In genomic region chr12:55828357-55828756, GRCh38 we compare ENCODE assay signal across 10 cellular contexts. TPM values are rescaled to one million over a fixed set of nuclear protein-coding genes. Genes with fewer than 3 reads are reported as not detected.
A peak's percentile ranks its signal among the peaks of the same experiment; 100 is the strongest.
DNase-seq lines count a peak whose midpoint lies in the region; ATAC-seq and TF ChIP-seq lines count a peak whose summit lies in the region.
"Had no signal": no experiment of that assay in that cellular context is flagged by ENCODE, and none has a peak within 500 bp of the region (broad histone marks: within the 10 kb centered on the region; RNA-seq: fewer than 3 reads in every experiment).

No MANE protein-coding gene starts in this region.

- DNase-seq in AG10803 (ENCODE audit: low read depth) (no peak), natural killer cell (no peak), KBM-7 (no peak), middle frontal gyrus (ENCODE audit: extremely low spot score, low spot score) (no peak)
- DNase-seq in central memory CD8-positive, alpha-beta T cell (ENCODE audit: low spot score in 2 of 2): no peak
- DNase-seq: activated CD4-positive, alpha-beta T cell treated with anti-CD3 and anti-CD28 coated beads, Interleukin-2, amount 50 U/mL, for 48 hours had no signal

- H4K20me1 ChIP-seq in KMS-11 (ENCODE audit: insufficient read depth): no peaks in the 10 kb centered on the region

- H3K27ac Mint-ChIP-seq in central memory CD8-positive, alpha-beta T cell (ENCODE audit: low read depth): peak overlapping the region; percentile 94
- peak overlapping the region; percentile 91 to 95 for H3K27ac Mint-ChIP-seq in natural killer cell

- H3K79me2 ChIP-seq in KMS-11 (ENCODE audit: insufficient read depth, low read depth): peaks cover 30% of the 10 kb centered on the region

- H3K4me2 ChIP-seq in KMS-11: peak overlapping the region; percentile 83

- peak overlapping the region; percentile 95 for H3K4me3 Mint-ChIP-seq in central memory CD8-positive, alpha-beta T cell
- peak overlapping the region; percentile 99 for H3K4me3 Mint-ChIP-seq in natural killer cell

- intact Hi-C loops in natural killer cell (cut with micrococcal nuclease): no loop called here

- H3K27me3 ChIP-seq in KMS-11 (ENCODE audit: insufficient read depth, low read depth): no peaks in the 10 kb centered on the region
- H3K27me3 ChIP-seq: left lung had no signal

- no peak overlapping the region; the same call in 1 of the 2 replicates for H3K9ac ChIP-seq in KMS-11

- no peak for ATAC-seq in central memory CD8-positive, alpha-beta T cell (replicated peaks; ENCODE audit: extremely low read depth, poor library complexity, severe bottlenecking)
- no peak for ATAC-seq in natural killer cell
- no peak for ATAC-seq in GM18520 (IDR thresholded peaks at IDR 0.05; ENCODE audit: unreplicated experiment)
- no peak for ATAC-seq in HG02852 (IDR thresholded peaks at IDR 0.05; ENCODE audit: unreplicated experiment)
- ATAC-seq: left lung had no signal

- in situ Hi-C loops in KBM-7 (cut with MboI; ENCODE audit: low pct_unique_long_range_greater_than_20kb, low sequenced_read_pairs): no loop called here

- H3K27me3 Mint-ChIP-seq in central memory CD8-positive, alpha-beta T cell: no peaks in the 10 kb centered on the region
- no peaks in the 10 kb centered on the region for H3K27me3 Mint-ChIP-seq in natural killer cell (ENCODE audit: low read depth in 2 of 2)

- H3K36me3 ChIP-seq in KMS-11 (ENCODE audit: insufficient read depth): peaks cover 7% of the 10 kb centered on the region; the same call in 1 of the 2 replicates

- peak overlapping the region; percentile 92 for H3K4me3 ChIP-seq in AG10803 (ENCODE audit: low read length)
- peak overlapping the region; percentile 45 for H3K4me3 ChIP-seq in KMS-11 (IDR thresholded peaks at IDR 0.05; ENCODE audit: insufficient read depth, low read depth, low read length)

- no peak overlapping the region for H3K27ac ChIP-seq in KMS-11

- H3K36me3 Mint-ChIP-seq in central memory CD8-positive, alpha-beta T cell (ENCODE audit: insufficient read depth): peaks cover 23% of the 10 kb centered on the region
- H3K36me3 Mint-ChIP-seq in natural killer cell: no peaks in the 10 kb centered on the region

- peaks cover 67% of the 10 kb centered on the region for H3K4me1 Mint-ChIP-seq in central memory CD8-positive, alpha-beta T cell
- peaks cover 44 to 53% of the 10 kb centered on the region in 2 donors for H3K4me1 Mint-ChIP-seq in natural killer cell

- H3K4me1 ChIP-seq in KMS-11 (ENCODE audit: low read depth, poor library complexity, severe bottlenecking): peaks cover 47% of the 10 kb centered on the region

- no peak overlapping the region; the same call in 1 of the 2 replicates for H2AFZ ChIP-seq in KMS-11 (ENCODE audit: low read depth)

- no peaks in the 10 kb centered on the region for H3K9me3 Mint-ChIP-seq in central memory CD8-positive, alpha-beta T cell
- no peaks in the 10 kb centered on the region for H3K9me3 Mint-ChIP-seq in natural killer cell

- TF ChIP-seq CTCF in AG10803 (conservative IDR thresholded peaks at IDR 0.05; ENCODE audit: low read length) (no peak), KMS-11 (conservative IDR thresholded peaks at IDR 0.05; ENCODE audit: low read depth, low read length) (no peak), natural killer cell (IDR thresholded peaks at IDR 0.05) (no peak)

RNA-seq across cellular contexts. Expression of gene DNAJC14, which starts 1.0 kb away (rescaled TPM):
- total RNA-seq in natural killer cell: 10 to 100 TPM; 27.7 to 37.3 (median 34.4) TPM

RNA-seq across cellular contexts. Expression of gene ORMDL2, which starts 10.5 kb away (rescaled TPM):
- 10 to 100 TPM; 21.3 to 36.3 (median 23.1) TPM for total RNA-seq in natural killer cell

RNA-seq across cellular contexts. Expression of gene SARNP, which starts 10.8 kb away (rescaled TPM):
- 10 to 100 TPM; 50.5 to 57.0 (median 51.2) TPM for total RNA-seq in natural killer cell

RNA-seq across cellular contexts. Expression of gene MMP19, which starts 14.4 kb away (rescaled TPM):
- total RNA-seq in natural killer cell: under 1 TPM in 2 of 3 donors, not detected in 1; 0.45 to 0.88 TPM
